ENCODE assay signal across 8 cellular contexts in genomic region chr11:69642913-69643632, GRCh38. TPM values are rescaled to one million over a fixed set of nuclear protein-coding genes. Genes with fewer than 3 reads are reported as not detected.
DNase-seq lines count a peak whose midpoint lies in the region; ATAC-seq and TF ChIP-seq lines count a peak whose summit lies in the region.

No MANE protein-coding gene starts in this region.

- H3K9ac ChIP-seq in iPS-20b (ENCODE audit: low read depth, low read length), result peak overlapping the region; percentile 37; the same call in 1 of the 2 replicates
- H3K9ac ChIP-seq in skeletal muscle satellite cell (ENCODE audit: low read depth, low read length), result peak overlapping the region; percentile 98

- H3K4me1 ChIP-seq in body of pancreas (peaks cover 71% of the 10 kb centered on the region), iPS-20b (ENCODE audit: insufficient read depth, low read length) (no peaks in the 10 kb centered on the region; the same call in 1 of the 2 replicates), skeletal muscle satellite cell (ENCODE audit: control insufficient read depth, insufficient read depth, low read length) (peaks cover 41% of the 10 kb centered on the region)

- no peaks in the 10 kb centered on the region for H3K9me3 ChIP-seq in body of pancreas
- H3K9me3 ChIP-seq in iPS-20b (ENCODE audit: insufficient read depth, low read depth, low read length), result no peaks in the 10 kb centered on the region
- H3K9me3 ChIP-seq in skeletal muscle satellite cell (replicated peaks; ENCODE audit: low read length), result no peaks in the 10 kb centered on the region

- peaks cover 0 to 8% of the 10 kb centered on the region in 2 donors for H3K27me3 ChIP-seq in body of pancreas
- H3K27me3 ChIP-seq in iPS-20b (ENCODE audit: insufficient read depth, low read length), result peaks cover 17% of the 10 kb centered on the region; the same call in 1 of the 2 replicates
- H3K27me3 ChIP-seq in skeletal muscle satellite cell (ENCODE audit: control insufficient read depth, insufficient read depth, low read length), result no peaks in the 10 kb centered on the region

- 0% methylated on average over 24 to 72 of the region's 81 CpGs for WGBS in body of pancreas, 2 donors

- peak in 2 of 3 donors; percentile 15 to 24 for TF ChIP-seq POLR2A in body of pancreas (IDR thresholded peaks at IDR 0.05)

- H3K27ac ChIP-seq in C4-2B (peak overlapping the region; percentile 98), body of pancreas (peak overlapping the region; percentile 69 to 87 (median 82)), iPS-20b (ENCODE audit: low read length) (no peak overlapping the region)

- H3K4me2 ChIP-seq in skeletal muscle satellite cell (ENCODE audit: low read length), result peak overlapping the region; percentile 92

- H3K4me3 ChIP-seq in body of pancreas, result peak overlapping the region; percentile 24 to 62
- peak overlapping the region; percentile 92 for H3K4me3 ChIP-seq in iPS-20b (ENCODE audit: low read length)
- peak overlapping the region; percentile 100 for H3K4me3 ChIP-seq in skeletal muscle satellite cell (ENCODE audit: low read length)

- H3K36me3 ChIP-seq in body of pancreas (replicated peaks in 1 of 2; ENCODE audit: insufficient read depth in 1 of 2, low read depth in 2 of 2), result no peaks in the 10 kb centered on the region
- peaks cover 45% of the 10 kb centered on the region for H3K36me3 ChIP-seq in iPS-20b (ENCODE audit: insufficient read depth, low read depth, low read length)
- H3K36me3 ChIP-seq in skeletal muscle satellite cell (ENCODE audit: insufficient read depth, low read length), result peaks cover 49% of the 10 kb centered on the region

- DNase-seq in NCI-H1092 (lab: John Stamatoyannopoulos, UW), result peak; percentile 42
- peak; percentile 82 for DNase-seq in UCSD-AML1 (lab: John Stamatoyannopoulos, UW; ENCODE audit: unreplicated experiment)
- DNase-seq in body of pancreas, result peak; percentile 73 to 81 (median 78)

- intact Hi-C loops in body of pancreas (cut with DNase I), result no loop called here

- peak; percentile 39 for ATAC-seq in GM21381 (IDR thresholded peaks at IDR 0.05; ENCODE audit: unreplicated experiment)
- peak; percentile 48 for ATAC-seq in body of pancreas
- no peak for ATAC-seq in GM21515 (IDR thresholded peaks at IDR 0.05; ENCODE audit: unreplicated experiment)

- TF ChIP-seq CTCF in C4-2B (conservative IDR thresholded peaks at IDR 0.05) (peak; percentile 92), body of pancreas (IDR thresholded peaks at IDR 0.05) (peak; percentile 79 to 97 (median 92))

RNA-seq across cellular contexts. Expression of gene CCND1, which starts 2.1 kb away (rescaled TPM):
- total RNA-seq in body of pancreas, result 100 to 1,000 TPM in 1 of 2 donors, 10 to 100 TPM in 1; 90.3 to 201 TPM
- 480 and 562 TPM in 2 replicates for total RNA-seq in skeletal muscle satellite cell (2012; rRNA removed)

RNA-seq across cellular contexts. Expression of gene LTO1, which starts 32.1 kb away (rescaled TPM):
- total RNA-seq in body of pancreas, result 10 to 100 TPM; 13.0 to 26.7 TPM
- 17.3 and 18.5 TPM in 2 replicates for total RNA-seq in skeletal muscle satellite cell (2012; rRNA removed)

Comparison
In these comparisons a context has a peak if more than half of its experiments do, and no peak if none do; other contexts are left out.
1. H3K4me3 ChIP-seq: peak in every context shown above with its lines; median percentile 100 in skeletal muscle satellite cell; 92 in iPS-20b; 43 in body of pancreas.